9 cellular contexts compared by ENCODE assay signal in genomic region chr9:35675732-35676392, GRCh38. TPM values are rescaled to one million over a fixed set of nuclear protein-coding genes. Genes with fewer than 3 reads are reported as not detected.
DNase-seq lines count a peak whose midpoint lies in the region; ATAC-seq and TF ChIP-seq lines count a peak whose summit lies in the region.
"Had no signal": no experiment of that assay in that cellular context is flagged by ENCODE, and none has a peak within 500 bp of the region (broad histone marks: within the 10 kb centered on the region; RNA-seq: fewer than 3 reads in every experiment).

No MANE protein-coding gene starts in this region.

- H3K4me3 Mint-ChIP-seq in CD4-positive, alpha-beta T cell: peak overlapping the region; percentile 80
- H3K4me3 Mint-ChIP-seq in T-helper 1 cell treated with Interleukin-12 subunit alpha and Interleukin-12 subunit beta and Interleukin-4 antibody, amounts not matched to agents 30 μg/mL and 1 μg/mL, for 36 hours: peak overlapping the region; percentile 60

- H3K27me3 Mint-ChIP-seq in CD4-positive, alpha-beta T cell: peaks cover 10% of the 10 kb centered on the region
- H3K27me3 Mint-ChIP-seq in T-helper 1 cell treated with Interleukin-12 subunit alpha and Interleukin-12 subunit beta and Interleukin-4 antibody, amounts not matched to agents 30 μg/mL and 1 μg/mL, for 36 hours (ENCODE audit: low read depth): peaks cover 43% of the 10 kb centered on the region

- H3K27ac Mint-ChIP-seq in CD4-positive, alpha-beta T cell: no peak overlapping the region
- no peak overlapping the region for H3K27ac Mint-ChIP-seq in T-helper 1 cell treated with Interleukin-12 subunit alpha and Interleukin-12 subunit beta and Interleukin-4 antibody, amounts not matched to agents 30 μg/mL and 1 μg/mL, for 36 hours

- H3K36me3 Mint-ChIP-seq in CD4-positive, alpha-beta T cell (ENCODE audit: low read depth): no peaks in the 10 kb centered on the region
- H3K36me3 Mint-ChIP-seq in T-helper 1 cell treated with Interleukin-12 subunit alpha and Interleukin-12 subunit beta and Interleukin-4 antibody, amounts not matched to agents 30 μg/mL and 1 μg/mL, for 36 hours (ENCODE audit: low read depth): peaks cover 2% of the 10 kb centered on the region

- TF ChIP-seq CTCF in CD4-positive, alpha-beta T cell (IDR thresholded peaks at IDR 0.05): no peak
- TF ChIP-seq CTCF in esophagus muscularis mucosa (IDR thresholded peaks at IDR 0.05) (peak in 1 of 3 experiments; percentile 5), neural cell (IDR thresholded peaks at IDR 0.05; ENCODE audit: poor library complexity, severe bottlenecking) (no peak)

- no peaks in the 10 kb centered on the region for H3F3A ChIP-seq in neural cell (ENCODE audit: insufficient read depth, low read length, poor library complexity, severe bottlenecking)

- no peak overlapping the region for H3K4me2 ChIP-seq in neural cell (ENCODE audit: low read length)

- peaks cover 15% of the 10 kb centered on the region for H3K4me1 Mint-ChIP-seq in CD4-positive, alpha-beta T cell (ENCODE audit: low read depth)
- peaks cover 8% of the 10 kb centered on the region for H3K4me1 Mint-ChIP-seq in T-helper 1 cell treated with Interleukin-12 subunit alpha and Interleukin-12 subunit beta and Interleukin-4 antibody, amounts not matched to agents 30 μg/mL and 1 μg/mL, for 36 hours (ENCODE audit: low read depth)

- no peaks in the 10 kb centered on the region for H3K9me3 Mint-ChIP-seq in CD4-positive, alpha-beta T cell
- H3K9me3 Mint-ChIP-seq in T-helper 1 cell treated with Interleukin-12 subunit alpha and Interleukin-12 subunit beta and Interleukin-4 antibody, amounts not matched to agents 30 μg/mL and 1 μg/mL, for 36 hours: no peaks in the 10 kb centered on the region

- H3K36me3 ChIP-seq in esophagus muscularis mucosa: no peaks in the 10 kb centered on the region
- H3K36me3 ChIP-seq in neural cell (ENCODE audit: insufficient read depth, low read length): no peaks in the 10 kb centered on the region

- no peaks in the 10 kb centered on the region for H3K79me2 ChIP-seq in neural cell (replicated peaks; ENCODE audit: insufficient read depth, low read length)

- POLR2A ChIA-PET in CD4-positive, alpha-beta T cell (lab: Charles Lee): interaction anchor here (0.7 to 2.9 kb wide), 6 partner anchors 10 to 56 kb away, joined by 3 to 11 read pairs (median 5); partner anchors contain the start of genes ARHGEF39, CCDC107, CREB3 and TLN1

- CTCF ChIA-PET in CD4-positive, alpha-beta T cell (lab: Charles Lee): interaction anchor here (0.6 to 2.5 kb wide), 3 partner anchors 10 to 72 kb away, joined by 3 to 9 read pairs (median 4); partner anchors contain the start of gene ARHGEF39

- no peak for TF ChIP-seq POLR2A in esophagus muscularis mucosa (IDR thresholded peaks at IDR 0.05; ENCODE audit: low read depth)

- no peaks in the 10 kb centered on the region for H3K9me2 ChIP-seq in neural cell (ENCODE audit: insufficient read depth, low read length)

- ATAC-seq in CD4-positive, alpha-beta T cell (ENCODE audit: poor library complexity): peak; percentile 60
- no peak for ATAC-seq in HG02759 (IDR thresholded peaks at IDR 0.05; ENCODE audit: unreplicated experiment)
- ATAC-seq in HG02642 (IDR thresholded peaks at IDR 0.05; ENCODE audit: poor library complexity, unreplicated experiment): no peak
- no peak for ATAC-seq in HG02884 (IDR thresholded peaks at IDR 0.05; ENCODE audit: unreplicated experiment)

- no peak overlapping the region for H3K27ac ChIP-seq in CD4-positive, alpha-beta T cell (ENCODE audit: low read depth, low read length)
- H3K27ac ChIP-seq in esophagus muscularis mucosa (replicated peaks in 1 of 4) (peak overlapping the region in 3 of 4 donors; percentile 10 to 69 (median 21)), neural cell (ENCODE audit: low read length) (no peak overlapping the region)

- peak overlapping the region; percentile 12 for H3K9ac ChIP-seq in neural cell (ENCODE audit: low read length)

- intact Hi-C loops in CD4-positive, alpha-beta T cell (cut with DNase I, micrococcal nuclease): no loop called here
- intact Hi-C loops in esophagus muscularis mucosa (cut with DNase I): no loop called here

- TF ChIP-seq EP300 in esophagus muscularis mucosa (IDR thresholded peaks at IDR 0.05): no peak
- no peak for TF ChIP-seq EP300 in neural cell (conservative IDR thresholded peaks at IDR 0.05; ENCODE audit: poor library complexity, severe bottlenecking)

- peak overlapping the region; percentile 56 to 67 (median 58) for H3K4me3 ChIP-seq in esophagus muscularis mucosa
- peak overlapping the region; percentile 59 for H3K4me3 ChIP-seq in neural cell (ENCODE audit: low read length)

- H4K20me1 ChIP-seq in neural cell (ENCODE audit: insufficient read depth): no peaks in the 10 kb centered on the region

- H3K4me1 ChIP-seq in esophagus muscularis mucosa: peaks cover 21 to 40% (median 35%) of the 10 kb centered on the region in 4 donors

- H2AFZ ChIP-seq in neural cell (ENCODE audit: low read depth, low read length): peak overlapping the region; percentile 21

- no peak for TF ChIP-seq RAD21 in neural cell (conservative IDR thresholded peaks at IDR 0.05)

- 1% methylated on average over 19 of the region's 51 CpGs for WGBS in esophagus muscularis mucosa

- H3K27me3 ChIP-seq in CD4-positive, alpha-beta T cell (ENCODE audit: control insufficient read depth, insufficient read depth, low read length): no peaks in the 10 kb centered on the region
- H3K27me3 ChIP-seq in esophagus muscularis mucosa (no peaks in the 10 kb centered on the region), neural cell (ENCODE audit: insufficient read depth, low read depth, low read length) (no peaks in the 10 kb centered on the region)

- H3K9me3 ChIP-seq in CD4-positive, alpha-beta T cell (ENCODE audit: control insufficient read depth, low read length): no peaks in the 10 kb centered on the region
- H3K9me3 ChIP-seq in esophagus muscularis mucosa (no peaks in the 10 kb centered on the region), neural cell (ENCODE audit: low read length) (no peaks in the 10 kb centered on the region)

- DNase-seq in CD4-positive, alpha-beta T cell: peak in 1 of 10 experiments; percentile 13
- DNase-seq in esophagus muscularis mucosa (ENCODE audit: extremely low spot score) (no peak), pons (ENCODE audit: low spot score) (no peak)

TF ChIP-seq in neural cell, 6 proteins besides CTCF, POLR2A, EP300 and RAD21:
- TF ChIP-seq POLR2AphosphoS5 (IDR thresholded peaks at IDR 0.05): no peak
- TF ChIP-seq SMC3 (conservative IDR thresholded peaks at IDR 0.05; ENCODE audit: poor library complexity): no peak
- TF ChIP-seq MXI1 (conservative IDR thresholded peaks at IDR 0.05; ENCODE audit: poor library complexity, severe bottlenecking): no peak
- no peak for TF ChIP-seq TAF1 (IDR thresholded peaks at IDR 0.05; ENCODE audit: low read depth)
- TF ChIP-seq, protein P1, sequence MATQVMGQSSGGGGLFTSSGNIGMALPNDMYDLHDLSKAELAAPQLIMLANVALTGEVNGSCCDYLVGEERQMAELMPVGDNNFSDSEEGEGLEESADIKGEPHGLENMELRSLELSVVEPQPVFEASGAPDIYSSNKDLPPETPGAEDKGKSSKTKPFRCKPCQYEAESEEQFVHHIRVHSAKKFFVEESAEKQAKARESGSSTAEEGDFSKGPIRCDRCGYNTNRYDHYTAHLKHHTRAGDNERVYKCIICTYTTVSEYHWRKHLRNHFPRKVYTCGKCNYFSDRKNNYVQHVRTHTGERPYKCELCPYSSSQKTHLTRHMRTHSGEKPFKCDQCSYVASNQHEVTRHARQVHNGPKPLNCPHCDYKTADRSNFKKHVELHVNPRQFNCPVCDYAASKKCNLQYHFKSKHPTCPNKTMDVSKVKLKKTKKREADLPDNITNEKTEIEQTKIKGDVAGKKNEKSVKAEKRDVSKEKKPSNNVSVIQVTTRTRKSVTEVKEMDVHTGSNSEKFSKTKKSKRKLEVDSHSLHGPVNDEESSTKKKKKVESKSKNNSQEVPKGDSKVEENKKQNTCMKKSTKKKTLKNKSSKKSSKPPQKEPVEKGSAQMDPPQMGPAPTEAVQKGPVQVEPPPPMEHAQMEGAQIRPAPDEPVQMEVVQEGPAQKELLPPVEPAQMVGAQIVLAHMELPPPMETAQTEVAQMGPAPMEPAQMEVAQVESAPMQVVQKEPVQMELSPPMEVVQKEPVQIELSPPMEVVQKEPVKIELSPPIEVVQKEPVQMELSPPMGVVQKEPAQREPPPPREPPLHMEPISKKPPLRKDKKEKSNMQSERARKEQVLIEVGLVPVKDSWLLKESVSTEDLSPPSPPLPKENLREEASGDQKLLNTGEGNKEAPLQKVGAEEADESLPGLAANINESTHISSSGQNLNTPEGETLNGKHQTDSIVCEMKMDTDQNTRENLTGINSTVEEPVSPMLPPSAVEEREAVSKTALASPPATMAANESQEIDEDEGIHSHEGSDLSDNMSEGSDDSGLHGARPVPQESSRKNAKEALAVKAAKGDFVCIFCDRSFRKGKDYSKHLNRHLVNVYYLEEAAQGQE (IDR thresholded peaks at IDR 0.05; ENCODE audit: borderline replicate concordance): no peak
- TF ChIP-seq EZH2 (IDR thresholded peaks at IDR 0.05; ENCODE audit: borderline replicate concordance, insufficient read depth, low read length, poor library complexity, severe bottlenecking): no peak
TF ChIP-seq in neural cell: peak in this region for 0.

RNA-seq across cellular contexts. Expression of gene CA9, which starts 2.1 kb away (rescaled TPM):
- total RNA-seq in CD4-positive, alpha-beta T cell: not detected
- total RNA-seq in esophagus muscularis mucosa: 1 to 10 TPM in 1 of 4 donors, not detected in 3; 2.2 TPM
- polyA plus RNA-seq in neural cell: not detected in 2 replicates
- polyA minus RNA-seq in neural cell: not detected in 2 replicates
- total RNA-seq: subcutaneous adipose tissue had no signal

RNA-seq across cellular contexts. Expression of gene ARHGEF39, which starts 10.9 kb away (rescaled TPM):
- total RNA-seq in CD4-positive, alpha-beta T cell: under 1 TPM; 0.08 to 0.17 TPM
- total RNA-seq in esophagus muscularis mucosa: 1 to 10 TPM; 1.3 to 3.3 (median 1.7) TPM
- polyA plus RNA-seq in neural cell: 0.51 TPM in 1 of 2 replicates, not detected in the other
- polyA minus RNA-seq in neural cell: not detected in 2 replicates

RNA-seq across cellular contexts. Expression of gene TPM2, which starts 13.9 kb away (rescaled TPM):
- 10 to 100 TPM; 63.1 to 63.5 TPM for total RNA-seq in CD4-positive, alpha-beta T cell
- total RNA-seq in esophagus muscularis mucosa: over 10,000 TPM in 3 of 4 donors, 1,000 to 10,000 TPM in 1; 8,856 to 14,576 (median 12,022) TPM
- not detected in 2 replicates for polyA plus RNA-seq in neural cell
- polyA minus RNA-seq in neural cell: not detected in 2 replicates

RNA-seq across cellular contexts. Expression of gene CCDC107, which starts 17.8 kb away (rescaled TPM):
- 10 to 100 TPM; 10.2 TPM for total RNA-seq in CD4-positive, alpha-beta T cell
- total RNA-seq in esophagus muscularis mucosa: 100 to 1,000 TPM in 2 of 4 donors, 10 to 100 TPM in 2; 68.4 to 117 (median 104) TPM
- 41.4 and 44.4 TPM in 2 replicates for polyA plus RNA-seq in neural cell
- 11.8 and 12.4 TPM in 2 replicates for polyA minus RNA-seq in neural cell

RNA-seq across cellular contexts. Expression of gene RMRP, which starts 18.0 kb away (rescaled TPM):
- total RNA-seq in CD4-positive, alpha-beta T cell: over 10,000 TPM; 14,857 to 24,615 TPM
- total RNA-seq in esophagus muscularis mucosa: 1,000 to 10,000 TPM; 1,899 to 6,162 (median 2,510) TPM
- polyA plus RNA-seq in neural cell: 9,508 TPM in 1 of 2 replicates, not detected in the other
- polyA minus RNA-seq in neural cell: 23,296 and 96,249 TPM in 2 replicates

Comparison
In these comparisons a context has a peak if more than half of its experiments do, and no peak if none do; other contexts are left out.
1. H3K27ac ChIP-seq: peak in esophagus muscularis mucosa (3 of 4); none in CD4-positive, alpha-beta T cell (single experiment) and neural cell (single experiment).
2. RNA of gene TPM2, which starts 13.9 kb away (total RNA-seq): 8,856 to 14,576 TPM in esophagus muscularis mucosa; 63.1 to 63.5 TPM in CD4-positive, alpha-beta T cell; every median in the first group is over 100 times any median in the second.